In the genomic region with DNA sequence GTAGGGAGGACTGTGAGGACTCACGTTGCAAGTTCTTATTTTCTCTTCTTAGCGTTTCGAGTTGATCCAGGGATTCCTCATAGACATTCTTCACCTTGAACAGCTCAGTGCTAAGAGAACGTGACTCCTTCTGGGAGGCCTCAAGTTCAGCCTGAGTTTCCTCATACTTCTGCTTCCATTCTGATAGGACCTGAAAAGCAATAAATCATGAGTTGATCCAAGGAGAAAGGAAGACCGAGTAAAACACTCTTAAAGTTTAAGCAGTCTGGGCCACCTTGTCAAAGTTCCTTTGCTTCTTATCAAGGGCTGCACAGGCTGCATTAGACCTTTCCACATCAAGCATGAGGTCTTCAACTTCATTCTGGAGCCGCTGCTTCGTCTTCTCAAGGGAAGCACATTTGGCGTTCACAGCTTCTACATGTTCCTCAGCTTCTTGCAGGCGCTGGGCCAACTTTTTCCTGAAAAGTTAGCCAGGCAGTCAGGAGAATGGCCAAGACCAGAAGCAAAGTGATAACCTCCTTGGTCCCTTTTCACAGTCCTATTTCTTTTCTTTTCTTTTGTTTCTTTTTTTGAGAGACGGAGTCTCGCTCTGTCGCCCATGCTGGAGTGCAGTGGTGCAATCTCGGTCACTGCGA, we compare ENCODE assay signal across 1 cellular context.
TF ChIP-seq lines count a peak whose summit lies in the region.

No MANE protein-coding gene starts in this region.

TF ChIP-seq in K562, 482 proteins besides CTCF, POLR2A, EP300 and RAD21:
- TF ChIP-seq RHOXF2B (CRISPR knock-in tag; conservative IDR thresholded peaks at IDR 0.05) (no peak), ZNF77 (CRISPR knock-in tag; IDR thresholded peaks at IDR 0.05) (no peak), HSF4 (CRISPR knock-in tag; IDR thresholded peaks at IDR 0.05; ENCODE audit: borderline replicate concordance) (no peak), GATA2 (CRISPR knock-in tag; IDR thresholded peaks at IDR 0.05) (no peak), FOSL1 (tag; conservative IDR thresholded peaks at IDR 0.05) (no peak), YY1 (IDR thresholded peaks at IDR 0.05; ENCODE audit: borderline replicate concordance in 1 of 3, control insufficient read depth in 1 of 3, extremely low read depth in 1 of 3, insufficient read depth in 3 of 3, insufficient read length in 1 of 3, insufficient replicate concordance in 2 of 3, low read depth in 1 of 3, low read length in 2 of 3) (no peak), ILK (tag; IDR thresholded peaks at IDR 0.05; ENCODE audit: borderline replicate concordance, low read depth) (no peak), NCOA4 (IDR thresholded peaks at IDR 0.05; ENCODE audit: partially characterized antibody) (no peak), CAMTA2 (CRISPR knock-in tag; conservative IDR thresholded peaks at IDR 0.05) (no peak), ZNF3 (CRISPR knock-in tag; IDR thresholded peaks at IDR 0.05) (no peak), NFE2 (IDR thresholded peaks at IDR 0.05; ENCODE audit: low read depth) (no peak), SMARCE1 (IDR thresholded peaks at IDR 0.05) (no peak), ZNF586 (CRISPR knock-in tag; conservative IDR thresholded peaks at IDR 0.05) (no peak), RBBP5 (IDR thresholded peaks at IDR 0.05; ENCODE audit: borderline replicate concordance, insufficient read depth, low read length, poor library complexity, severe bottlenecking) (no peak), CBX2 (IDR thresholded peaks at IDR 0.05; ENCODE audit: insufficient read depth, low read length, poor library complexity, severe bottlenecking) (no peak), MEIS2 (IDR thresholded peaks at IDR 0.05; ENCODE audit: partially characterized antibody) (peak; percentile 68), ARNT (IDR thresholded peaks at IDR 0.05) (no peak), ZNF583 (CRISPR knock-in tag; IDR thresholded peaks at IDR 0.05) (no peak)
- TF ChIP-seq, protein P1, sequence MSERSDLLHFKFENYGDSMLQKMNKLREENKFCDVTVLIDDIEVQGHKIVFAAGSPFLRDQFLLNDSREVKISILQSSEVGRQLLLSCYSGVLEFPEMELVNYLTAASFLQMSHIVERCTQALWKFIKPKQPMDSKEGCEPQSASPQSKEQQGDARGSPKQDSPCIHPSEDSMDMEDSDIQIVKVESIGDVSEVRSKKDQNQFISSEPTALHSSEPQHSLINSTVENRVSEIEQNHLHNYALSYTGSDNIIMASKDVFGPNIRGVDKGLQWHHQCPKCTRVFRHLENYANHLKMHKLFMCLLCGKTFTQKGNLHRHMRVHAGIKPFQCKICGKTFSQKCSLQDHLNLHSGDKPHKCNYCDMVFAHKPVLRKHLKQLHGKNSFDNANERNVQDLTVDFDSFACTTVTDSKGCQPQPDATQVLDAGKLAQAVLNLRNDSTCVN (CRISPR knock-in tag; IDR thresholded peaks at IDR 0.05): no peak
- TF ChIP-seq, protein P2, sequence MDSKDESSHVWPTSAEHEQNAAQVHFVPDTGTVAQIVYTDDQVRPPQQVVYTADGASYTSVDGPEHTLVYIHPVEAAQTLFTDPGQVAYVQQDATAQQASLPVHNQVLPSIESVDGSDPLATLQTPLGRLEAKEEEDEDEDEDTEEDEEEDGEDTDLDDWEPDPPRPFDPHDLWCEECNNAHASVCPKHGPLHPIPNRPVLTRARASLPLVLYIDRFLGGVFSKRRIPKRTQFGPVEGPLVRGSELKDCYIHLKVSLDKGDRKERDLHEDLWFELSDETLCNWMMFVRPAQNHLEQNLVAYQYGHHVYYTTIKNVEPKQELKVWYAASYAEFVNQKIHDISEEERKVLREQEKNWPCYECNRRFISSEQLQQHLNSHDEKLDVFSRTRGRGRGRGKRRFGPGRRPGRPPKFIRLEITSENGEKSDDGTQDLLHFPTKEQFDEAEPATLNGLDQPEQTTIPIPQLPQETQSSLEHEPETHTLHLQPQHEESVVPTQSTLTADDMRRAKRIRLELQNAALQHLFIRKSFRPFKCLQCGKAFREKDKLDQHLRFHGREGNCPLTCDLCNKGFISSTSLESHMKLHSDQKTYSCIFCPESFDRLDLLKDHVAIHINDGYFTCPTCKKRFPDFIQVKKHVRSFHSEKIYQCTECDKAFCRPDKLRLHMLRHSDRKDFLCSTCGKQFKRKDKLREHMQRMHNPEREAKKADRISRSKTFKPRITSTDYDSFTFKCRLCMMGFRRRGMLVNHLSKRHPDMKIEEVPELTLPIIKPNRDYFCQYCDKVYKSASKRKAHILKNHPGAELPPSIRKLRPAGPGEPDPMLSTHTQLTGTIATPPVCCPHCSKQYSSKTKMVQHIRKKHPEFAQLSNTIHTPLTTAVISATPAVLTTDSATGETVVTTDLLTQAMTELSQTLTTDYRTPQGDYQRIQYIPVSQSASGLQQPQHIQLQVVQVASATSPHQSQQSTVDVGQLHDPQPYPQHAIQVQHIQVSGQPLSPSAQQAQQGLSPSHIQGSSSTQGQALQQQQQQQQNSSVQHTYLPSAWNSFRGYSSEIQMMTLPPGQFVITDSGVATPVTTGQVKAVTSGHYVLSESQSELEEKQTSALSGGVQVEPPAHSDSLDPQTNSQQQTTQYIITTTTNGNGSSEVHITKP (IDR thresholded peaks at IDR 0.05; ENCODE audit: partially characterized antibody): no peak
- TF ChIP-seq, protein P3, sequence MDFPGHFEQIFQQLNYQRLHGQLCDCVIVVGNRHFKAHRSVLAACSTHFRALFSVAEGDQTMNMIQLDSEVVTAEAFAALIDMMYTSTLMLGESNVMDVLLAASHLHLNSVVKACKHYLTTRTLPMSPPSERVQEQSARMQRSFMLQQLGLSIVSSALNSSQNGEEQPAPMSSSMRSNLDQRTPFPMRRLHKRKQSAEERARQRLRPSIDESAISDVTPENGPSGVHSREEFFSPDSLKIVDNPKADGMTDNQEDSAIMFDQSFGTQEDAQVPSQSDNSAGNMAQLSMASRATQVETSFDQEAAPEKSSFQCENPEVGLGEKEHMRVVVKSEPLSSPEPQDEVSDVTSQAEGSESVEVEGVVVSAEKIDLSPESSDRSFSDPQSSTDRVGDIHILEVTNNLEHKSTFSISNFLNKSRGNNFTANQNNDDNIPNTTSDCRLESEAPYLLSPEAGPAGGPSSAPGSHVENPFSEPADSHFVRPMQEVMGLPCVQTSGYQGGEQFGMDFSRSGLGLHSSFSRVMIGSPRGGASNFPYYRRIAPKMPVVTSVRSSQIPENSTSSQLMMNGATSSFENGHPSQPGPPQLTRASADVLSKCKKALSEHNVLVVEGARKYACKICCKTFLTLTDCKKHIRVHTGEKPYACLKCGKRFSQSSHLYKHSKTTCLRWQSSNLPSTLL (IDR thresholded peaks at IDR 0.05): no peak
- TF ChIP-seq, protein P4, sequence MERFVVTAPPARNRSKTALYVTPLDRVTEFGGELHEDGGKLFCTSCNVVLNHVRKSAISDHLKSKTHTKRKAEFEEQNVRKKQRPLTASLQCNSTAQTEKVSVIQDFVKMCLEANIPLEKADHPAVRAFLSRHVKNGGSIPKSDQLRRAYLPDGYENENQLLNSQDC (CRISPR knock-in tag; IDR thresholded peaks at IDR 0.05): no peak
- TF ChIP-seq, protein P5, sequence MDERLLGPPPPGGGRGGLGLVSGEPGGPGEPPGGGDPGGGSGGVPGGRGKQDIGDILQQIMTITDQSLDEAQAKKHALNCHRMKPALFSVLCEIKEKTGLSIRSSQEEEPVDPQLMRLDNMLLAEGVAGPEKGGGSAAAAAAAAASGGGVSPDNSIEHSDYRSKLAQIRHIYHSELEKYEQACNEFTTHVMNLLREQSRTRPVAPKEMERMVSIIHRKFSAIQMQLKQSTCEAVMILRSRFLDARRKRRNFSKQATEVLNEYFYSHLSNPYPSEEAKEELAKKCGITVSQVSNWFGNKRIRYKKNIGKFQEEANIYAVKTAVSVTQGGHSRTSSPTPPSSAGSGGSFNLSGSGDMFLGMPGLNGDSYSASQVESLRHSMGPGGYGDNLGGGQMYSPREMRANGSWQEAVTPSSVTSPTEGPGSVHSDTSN (CRISPR knock-in tag; IDR thresholded peaks at IDR 0.05; ENCODE audit: low read depth): peak; percentile 5; the same call in 1 of the 2 replicates
- TF ChIP-seq, protein P5 (tag; conservative IDR thresholded peaks at IDR 0.05; ENCODE audit: low read depth): peak; percentile 62; the same call in 1 of the 2 replicates
- TF ChIP-seq, protein P6, sequence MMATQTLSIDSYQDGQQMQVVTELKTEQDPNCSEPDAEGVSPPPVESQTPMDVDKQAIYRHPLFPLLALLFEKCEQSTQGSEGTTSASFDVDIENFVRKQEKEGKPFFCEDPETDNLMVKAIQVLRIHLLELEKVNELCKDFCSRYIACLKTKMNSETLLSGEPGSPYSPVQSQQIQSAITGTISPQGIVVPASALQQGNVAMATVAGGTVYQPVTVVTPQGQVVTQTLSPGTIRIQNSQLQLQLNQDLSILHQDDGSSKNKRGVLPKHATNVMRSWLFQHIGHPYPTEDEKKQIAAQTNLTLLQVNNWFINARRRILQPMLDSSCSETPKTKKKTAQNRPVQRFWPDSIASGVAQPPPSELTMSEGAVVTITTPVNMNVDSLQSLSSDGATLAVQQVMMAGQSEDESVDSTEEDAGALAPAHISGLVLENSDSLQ (IDR thresholded peaks at IDR 0.05): peak; percentile 48
- TF ChIP-seq, protein P7, sequence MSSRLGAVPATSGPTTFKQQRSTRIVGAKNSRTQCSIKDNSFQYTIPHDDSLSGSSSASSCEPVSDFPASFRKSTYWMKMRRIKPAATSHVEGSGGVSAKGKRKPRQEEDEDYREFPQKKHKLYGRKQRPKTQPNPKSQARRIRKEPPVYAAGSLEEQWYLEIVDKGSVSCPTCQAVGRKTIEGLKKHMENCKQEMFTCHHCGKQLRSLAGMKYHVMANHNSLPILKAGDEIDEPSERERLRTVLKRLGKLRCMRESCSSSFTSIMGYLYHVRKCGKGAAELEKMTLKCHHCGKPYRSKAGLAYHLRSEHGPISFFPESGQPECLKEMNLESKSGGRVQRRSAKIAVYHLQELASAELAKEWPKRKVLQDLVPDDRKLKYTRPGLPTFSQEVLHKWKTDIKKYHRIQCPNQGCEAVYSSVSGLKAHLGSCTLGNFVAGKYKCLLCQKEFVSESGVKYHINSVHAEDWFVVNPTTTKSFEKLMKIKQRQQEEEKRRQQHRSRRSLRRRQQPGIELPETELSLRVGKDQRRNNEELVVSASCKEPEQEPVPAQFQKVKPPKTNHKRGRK (tag; IDR thresholded peaks at IDR 0.05): no peak
- TF ChIP-seq, protein P8, sequence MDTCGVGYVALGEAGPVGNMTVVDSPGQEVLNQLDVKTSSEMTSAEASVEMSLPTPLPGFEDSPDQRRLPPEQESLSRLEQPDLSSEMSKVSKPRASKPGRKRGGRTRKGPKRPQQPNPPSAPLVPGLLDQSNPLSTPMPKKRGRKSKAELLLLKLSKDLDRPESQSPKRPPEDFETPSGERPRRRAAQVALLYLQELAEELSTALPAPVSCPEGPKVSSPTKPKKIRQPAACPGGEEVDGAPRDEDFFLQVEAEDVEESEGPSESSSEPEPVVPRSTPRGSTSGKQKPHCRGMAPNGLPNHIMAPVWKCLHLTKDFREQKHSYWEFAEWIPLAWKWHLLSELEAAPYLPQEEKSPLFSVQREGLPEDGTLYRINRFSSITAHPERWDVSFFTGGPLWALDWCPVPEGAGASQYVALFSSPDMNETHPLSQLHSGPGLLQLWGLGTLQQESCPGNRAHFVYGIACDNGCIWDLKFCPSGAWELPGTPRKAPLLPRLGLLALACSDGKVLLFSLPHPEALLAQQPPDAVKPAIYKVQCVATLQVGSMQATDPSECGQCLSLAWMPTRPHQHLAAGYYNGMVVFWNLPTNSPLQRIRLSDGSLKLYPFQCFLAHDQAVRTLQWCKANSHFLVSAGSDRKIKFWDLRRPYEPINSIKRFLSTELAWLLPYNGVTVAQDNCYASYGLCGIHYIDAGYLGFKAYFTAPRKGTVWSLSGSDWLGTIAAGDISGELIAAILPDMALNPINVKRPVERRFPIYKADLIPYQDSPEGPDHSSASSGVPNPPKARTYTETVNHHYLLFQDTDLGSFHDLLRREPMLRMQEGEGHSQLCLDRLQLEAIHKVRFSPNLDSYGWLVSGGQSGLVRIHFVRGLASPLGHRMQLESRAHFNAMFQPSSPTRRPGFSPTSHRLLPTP (IDR thresholded peaks at IDR 0.05; ENCODE audit: borderline replicate concordance, extremely low read depth, insufficient read length): no peak
